ENCODE assay signal across 8 cellular contexts in genomic region chr1:39799770-39800470, GRCh38. TPM values are rescaled to one million over a fixed set of nuclear protein-coding genes. Genes with fewer than 3 reads are reported as not detected.
DNase-seq lines count a peak whose midpoint lies in the region; ATAC-seq and TF ChIP-seq lines count a peak whose summit lies in the region.

No MANE protein-coding gene starts in this region.

- DNase-seq in GM04503 (ENCODE audit: low read depth) (peak; percentile 61), H4 (ENCODE audit: low spot score) (peak; percentile 71), T follicular helper cell (ENCODE audit: low read depth) (peak; percentile 52), left cardiac atrium (peak; percentile 58), sciatic nerve (ENCODE audit: low spot score) (peak; percentile 86), NCI-H187 treated with DMSO at 0.1 percent for 48 hours (lab: John Stamatoyannopoulos, UW) (no peak)
- peak; percentile 32 for DNase-seq in activated naive CD8-positive, alpha-beta T cell treated with anti-CD3 and anti-CD28 coated beads, Interleukin-2, amount 50 U/mL, for 16 hours (ENCODE audit: low read depth, low spot score)

- intact Hi-C loops in left cardiac atrium (cut with DNase I) (no loop called here), sciatic nerve (cut with DNase I) (no loop called here)

- ATAC-seq in left cardiac atrium: peak; percentile 81 to 90
- peak; percentile 95 for ATAC-seq in sciatic nerve

- TF ChIP-seq CTCF in LNCAP (IDR thresholded peaks at IDR 0.05): peak; percentile 97

RNA-seq across cellular contexts. Expression of gene BMP8B, which starts 11.3 kb away (rescaled TPM):
- total RNA-seq in H4 (2014; rRNA removed; shearing (Covaris generic)): 0.08 and 0.19 TPM in 2 replicates
- total RNA-seq in left cardiac atrium (under 1 TPM; 0.44 to 0.59 TPM), sciatic nerve (40.2 TPM)

RNA-seq across cellular contexts. Expression of gene OXCT2, which starts 28.8 kb away (rescaled TPM):
- 0.35 TPM in 1 of 2 replicates, not detected in the other for total RNA-seq in H4 (2014; rRNA removed; shearing (Covaris generic))
- total RNA-seq in left cardiac atrium (10 to 100 TPM in 1 of 2 donors, 1 to 10 TPM in 1; 4.7 to 16.2 TPM), sciatic nerve (8.5 TPM)

Comparison
In these comparisons a context has a peak if more than half of its experiments do, and no peak if none do; other contexts are left out.
1. RNA of gene BMP8B, which starts 11.3 kb away (total RNA-seq): 40.2 TPM in sciatic nerve (single experiment); 0.44 to 0.59 TPM in left cardiac atrium and 0.08 to 0.19 TPM in H4; every median in the first group is over 10 times any median in the second.